Comparison of ENCODE assay signal across 23 cellular contexts in the genomic region with DNA sequence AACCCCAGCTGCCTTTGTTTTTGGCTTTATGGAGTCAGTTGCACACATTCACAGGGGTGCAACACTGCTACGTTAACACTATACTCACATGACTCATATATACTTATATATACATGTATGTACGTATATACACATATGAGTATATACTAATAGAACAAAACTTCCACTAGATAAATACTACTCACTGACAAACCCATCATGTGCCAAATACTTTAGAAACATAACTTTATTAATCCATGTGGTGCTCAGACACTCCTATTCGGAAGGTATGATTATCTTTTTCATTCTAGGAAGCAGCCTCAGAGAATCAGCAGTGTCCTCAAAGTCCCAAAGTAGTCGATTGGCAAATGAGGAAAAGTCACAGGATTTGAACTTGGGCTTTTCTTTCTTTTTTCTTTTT. TPM values are rescaled to one million over a fixed set of nuclear protein-coding genes. Genes with fewer than 3 reads are reported as not detected.
DNase-seq lines count a peak whose midpoint lies in the region; ATAC-seq, FAIRE-seq and TF ChIP-seq lines count a peak whose summit lies in the region.
"Had no signal": no experiment of that assay in that cellular context is flagged by ENCODE, and none has a peak within 500 bp of the region (broad histone marks: within the 10 kb centered on the region; RNA-seq: fewer than 3 reads in every experiment).

No MANE protein-coding gene starts in this region.

- no peak overlapping the region; the same call in 1 of the 2 replicates for H3K9ac ChIP-seq in GM12878 (ENCODE audit: control insufficient read depth, insufficient read depth, low read length)

- in situ Hi-C loops in GM12878 (cut with MboI) = loop anchor here (10.0 to 25.0 kb wide), 3 partner anchors 63 to 1345 kb away; a partner anchor contains a TSS

- ATAC-seq in GM18502 (IDR thresholded peaks at IDR 0.05; ENCODE audit: poor library complexity, unreplicated experiment) (peak; percentile 15), GM12878 (peak; percentile 8)
- ATAC-seq: psoas muscle had no signal

- POLR2A ChIA-PET in GM12878 (lab: Charles Lee) = interaction anchor here (0.6 to 4.9 kb wide), 8 partner anchors 8 to 64 kb away, joined by 3 to 67 read pairs (median 6); a partner anchor contains a TSS

- H3K27ac ChIP-seq in HL-60 (replicated peaks) (0 out of 2 replicates have a peak overlapping the region, but pooled peaks have one; percentile 32), GM12878 (ENCODE audit: control insufficient read depth, insufficient read depth) (peak overlapping the region; percentile 95)
- H3K27ac ChIP-seq: psoas muscle had no signal

- 72% methylated on average over 4 of the region's 4 CpGs for WGBS in GM12878 (ENCODE audit: insufficient coverage, insufficient replicate concordance, low lambda C conversion rate, missing lambda C conversion rate)

- SMC1A ChIA-PET in GM12878 (lab: Charles Lee; ENCODE audit: uncharacterized antibody, unreplicated experiment) = interaction anchor here (0.7 to 10.2 kb wide), 15 partner anchors 15 to 88 kb away, joined by 3 to 289 read pairs (median 4); no protein-coding TSS in a partner anchor

- H3K36me3 Mint-ChIP-seq in T-helper 1 cell treated with Interleukin-12 subunit alpha and Interleukin-12 subunit beta and Interleukin-4 antibody, amounts not matched to agents 30 μg/mL and 1 μg/mL, for 36 hours (ENCODE audit: low read depth) = peaks cover 17% of the 10 kb centered on the region

- H3K79me2 ChIP-seq in GM12878 (ENCODE audit: control insufficient read depth, insufficient read depth, low read length) = peaks cover 34% of the 10 kb centered on the region

- intact Hi-C loops in GM12878 (cut with micrococcal nuclease; ENCODE audit: unreplicated experiment) = loop anchor here (1.0 to 10.0 kb wide), 2 partner anchors 20 to 553 kb away; a partner anchor contains a TSS

- H4K20me1 ChIP-seq in GM12878 (ENCODE audit: control insufficient read depth, insufficient read depth) = no peaks in the 10 kb centered on the region

- no peaks in the 10 kb centered on the region for H3K27me3 Mint-ChIP-seq in T-helper 1 cell treated with Interleukin-12 subunit alpha and Interleukin-12 subunit beta and Interleukin-4 antibody, amounts not matched to agents 30 μg/mL and 1 μg/mL, for 36 hours (ENCODE audit: low read depth)

- H3K36me3 ChIP-seq in GM12878 (ENCODE audit: control insufficient read depth in 2 of 2, insufficient read depth in 2 of 2, low read length in 1 of 2) (peaks cover 0 to 7% of the 10 kb centered on the region in 2 experiments; a peak in 1 of 4 replicates), MG63 (peaks cover 17% of the 10 kb centered on the region)

- BruUV-seq in GM12878 (replicated peaks; lab: Mats Ljungman, UMichigan) = no TSS peak

- H3K4me1 ChIP-seq in GM12878 (ENCODE audit: control insufficient read depth, insufficient read depth, low read length) = peaks cover 43% of the 10 kb centered on the region
- H3K4me1 ChIP-seq: psoas muscle had no signal

- H3K4me1 Mint-ChIP-seq in T-helper 1 cell treated with Interleukin-12 subunit alpha and Interleukin-12 subunit beta and Interleukin-4 antibody, amounts not matched to agents 30 μg/mL and 1 μg/mL, for 36 hours (ENCODE audit: low read depth) = peaks cover 55% of the 10 kb centered on the region

- TF ChIP-seq CTCF in HL-60 (IDR thresholded peaks at IDR 0.05; ENCODE audit: insufficient read depth, low read length) (no peak), GM12878 (IDR thresholded peaks at IDR 0.05 in 2 of 3, conservative IDR thresholded peaks at IDR 0.05 in 1 of 3; ENCODE audit: control insufficient read depth in 2 of 3, extremely low read depth in 1 of 3, insufficient read depth in 1 of 3, low read depth in 3 of 3, low read length in 3 of 3) (no peak)

- peak overlapping the region; percentile 45 for H3K27ac Mint-ChIP-seq in T-helper 1 cell treated with Interleukin-12 subunit alpha and Interleukin-12 subunit beta and Interleukin-4 antibody, amounts not matched to agents 30 μg/mL and 1 μg/mL, for 36 hours
- H3K27ac Mint-ChIP-seq: brain, nephron had no signal

- RAD21 ChIA-PET in GM12878 (lab: Charles Lee; ENCODE audit: unreplicated experiment) = interaction anchor here (1.3 to 8.9 kb wide), 9 partner anchors 8 to 87 kb away, joined by 3 to 187 read pairs (median 18); a partner anchor contains a TSS

- no peak for FAIRE-seq in GM12878 (lab: Jason Lieb, UNC)
- FAIRE-seq: kidney, small intestine had no signal

- peaks cover under 1% of the 10 kb centered on the region; the same call in 1 of the 3 replicates for H3K9me3 ChIP-seq in GM12878 (replicated peaks; ENCODE audit: control insufficient read depth, insufficient read depth, low read length)
- no peaks in the 10 kb centered on the region for H3K9me3 ChIP-seq in MG63
- H3K9me3 ChIP-seq: psoas muscle had no signal

- TF ChIP-seq RAD21 in GM12878 (IDR thresholded peaks at IDR 0.05; ENCODE audit: insufficient read depth, low read depth, low read length) = no peak

- no peak for TF ChIP-seq POLR2A in GM12878 (IDR thresholded peaks at IDR 0.05; ENCODE audit: low read depth, low read length)

- peaks cover 4% of the 10 kb centered on the region for H3K9me3 Mint-ChIP-seq in T-helper 1 cell treated with Interleukin-12 subunit alpha and Interleukin-12 subunit beta and Interleukin-4 antibody, amounts not matched to agents 30 μg/mL and 1 μg/mL, for 36 hours
- H3K9me3 Mint-ChIP-seq: brain, GM23338, nephron had no signal

- H3K4me2 ChIP-seq in GM12878 (ENCODE audit: control insufficient read depth, insufficient read depth) = peak overlapping the region; percentile 65
- H3K4me2 ChIP-seq: GM23338 had no signal

- no peaks in the 10 kb centered on the region for H3K27me3 ChIP-seq in HL-60 (ENCODE audit: insufficient read depth, poor library complexity, severe bottlenecking)
- H3K27me3 ChIP-seq in GM12878 (replicated peaks in 1 of 2; ENCODE audit: control insufficient read depth in 2 of 2, insufficient read depth in 2 of 2, low read length in 1 of 2) = no peaks in the 10 kb centered on the region
- no peaks in the 10 kb centered on the region for H3K27me3 ChIP-seq in MG63

- peak overlapping the region; percentile 22 for H3K4me3 Mint-ChIP-seq in T-helper 1 cell treated with Interleukin-12 subunit alpha and Interleukin-12 subunit beta and Interleukin-4 antibody, amounts not matched to agents 30 μg/mL and 1 μg/mL, for 36 hours
- H3K4me3 Mint-ChIP-seq: brain, GM23338, nephron had no signal

- H3K4me3 ChIP-seq in HL-60 (replicated peaks; ENCODE audit: insufficient read depth, low read length) (no peak overlapping the region), GM12878 (no peak overlapping the region), MG63 (no peak overlapping the region)
- H3K4me3 ChIP-seq: GM23338, psoas muscle had no signal

- TF ChIP-seq EP300 in GM12878 (IDR thresholded peaks at IDR 0.05; ENCODE audit: borderline replicate concordance in 1 of 2, control insufficient read depth in 1 of 2, low read depth in 2 of 2, low read length in 2 of 2) = no peak

- H2AFZ ChIP-seq in GM12878 (ENCODE audit: control insufficient read depth, low read depth, low read length) = no peak overlapping the region; the same call in 1 of the 2 replicates

- CTCF ChIA-PET in GM12878 (lab: Yijun Ruan, JAX) = interaction anchor here (1.0 to 5.6 kb wide), 8 partner anchors 11 to 80 kb away, joined by 3 to 47 read pairs (median 5); no protein-coding TSS in a partner anchor

- DNase-seq in T-helper 1 cell (no peak), HL-60 (ENCODE audit: low read depth in 1 of 2, low spot score in 1 of 2) (no peak), GM12878 (ENCODE audit: low read depth, low spot score) (no peak), SIG-M5 (lab: John Stamatoyannopoulos, UW) (no peak), MG63 (no peak), RKO (ENCODE audit: low spot score) (no peak)
- DNase-seq: 8988T; activated naive CD4-positive, alpha-beta T cell treated with anti-CD3 and anti-CD28 coated beads, Interleukin-2, amount 50 U/mL, for 16 hours; cortex of kidney; kidney; mesendoderm; NCI-H1092 treated with DMSO at 0.1 percent for 48 hours; NCI-H510A treated with DMSO at 0.1 percent for 48 hours; psoas muscle; SHP77 treated with DMSO at 0.1 percent for 48 hours; small intestine; stimulated activated CD4-positive, alpha-beta T cell treated with anti-CD3 and anti-CD28 coated beads, Interleukin-4, amount 100 ng/mL, for 4 hours; T-helper 9 cell had no signal

TF ChIP-seq in GM12878, 131 proteins besides CTCF, POLR2A, EP300 and RAD21 (continues in another document):
- TF ChIP-seq SMARCA5 (IDR thresholded peaks at IDR 0.05) = 0 out of 2 replicates have a peak, but pooled peaks have one; percentile 3
- no peak for TF ChIP-seq SUZ12 (IDR thresholded peaks at IDR 0.05; ENCODE audit: unreplicated experiment)
- 0 out of 2 replicates have a peak, but pooled peaks have one; percentile 3 for TF ChIP-seq BMI1 (IDR thresholded peaks at IDR 0.05; ENCODE audit: borderline replicate concordance)

RNA-seq across cellular contexts. Expression of a gene that starts 7.9 kb away (rescaled TPM):
- total RNA-seq in GM12878 (2013; cell fraction: nucleolus; rRNA removed) = 49.7 and 58.0 TPM in 2 replicates
- total RNA-seq in GM12878 (2014; rRNA removed) = 88.2 and 113 TPM in 2 replicates
- 108 and 109 TPM in 2 replicates for total RNA-seq in GM12878 (2014; rRNA removed; fragmentation: Illumina TruSeq; extraction: Trizol)
- 101 and 105 TPM in 2 replicates for total RNA-seq in GM12878 (2021)
- 40.1 TPM for polyA plus RNA-seq in GM12878 (2011; ENCODE audit: low read depth)
- polyA plus RNA-seq in GM12878 (2011; rRNA removed) = 161 and 266 TPM in 2 replicates
- 68.2 and 86.5 TPM in 2 replicates for polyA plus RNA-seq in GM12878 (2011; cell fraction: cytosol; rRNA removed)
- polyA plus RNA-seq in GM12878 (2011; cell fraction: nucleus; rRNA removed) = 65.1 and 71.2 TPM in 2 replicates
- 81.9 and 103 TPM in 2 replicates for polyA plus RNA-seq in GM12878 (2012)
- 94.9 and 142 TPM in 2 replicates for polyA plus RNA-seq in GM12878 (2014; fragmentation: Illumina TruSeq; extraction: Trizol)
- polyA plus RNA-seq in GM12878 (2014; fragmentation: Nextera tagmentation; extraction: Ambion mirVana) = 100 to 1,000 TPM in 1 of 2 experiments, 10 to 100 TPM in 1; 74.0 to 119 TPM
- polyA plus RNA-seq in GM12878 (2014; rRNA removed) = 91.5 and 116 TPM in 2 replicates
- polyA plus RNA-seq in GM12878 (2016; fragmentation: Nextera tagmentation; extraction: Ambion mirVana) = 100 to 1,000 TPM; 209 to 219 TPM
- polyA minus RNA-seq in GM12878 (2011; rRNA and poly(A)+ RNA removed) = 52.1 and 54.0 TPM in 2 replicates
- polyA minus RNA-seq in GM12878 (2011; cell fraction: cytosol; rRNA and poly(A)+ RNA removed) = 37.8 and 44.2 TPM in 2 replicates
- 67.6 and 93.7 TPM in 2 replicates for polyA minus RNA-seq in GM12878 (2011; cell fraction: nucleus; rRNA and poly(A)+ RNA removed)
- 14.1 and 17.6 TPM in 2 replicates for total RNA-seq in MG63 (2014; rRNA removed; shearing (Covaris generic); ENCODE audit: low replicate concordance)
